Comparison of ENCODE assay signal across 1 cellular context in the genomic region with DNA sequence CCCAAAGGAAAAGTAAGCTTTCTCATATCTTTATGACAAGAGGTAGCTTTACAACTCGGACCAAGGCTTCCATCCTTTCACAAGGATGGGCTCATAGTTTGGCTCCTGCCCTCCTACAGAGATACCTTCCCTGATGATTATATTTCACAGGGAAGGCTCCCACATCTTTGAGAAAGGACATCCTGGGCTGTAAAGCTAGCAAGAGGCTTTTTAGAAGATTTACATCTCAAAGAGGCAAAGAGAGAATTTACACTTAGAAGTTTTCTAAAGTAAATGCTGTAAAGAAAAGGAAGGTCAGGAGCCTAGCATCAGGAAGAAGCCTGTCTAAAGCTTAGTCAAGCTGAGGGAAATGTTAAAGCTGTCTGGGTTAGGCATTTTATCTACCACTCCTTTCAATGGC.
TF ChIP-seq lines count a peak whose summit lies in the region.

No MANE protein-coding gene starts in this region.

TF ChIP-seq in WTC11, 78 proteins besides CTCF, POLR2A, EP300 and RAD21 (continued from another document):
- no peak for TF ChIP-seq GRHL2 (CRISPR knock-in tag; IDR thresholded peaks at IDR 0.05; ENCODE audit: insufficient replicate concordance, severe bottlenecking)
- TF ChIP-seq MYBL2 (CRISPR knock-in tag; IDR thresholded peaks at IDR 0.05): no peak
- TF ChIP-seq, protein P1, sequence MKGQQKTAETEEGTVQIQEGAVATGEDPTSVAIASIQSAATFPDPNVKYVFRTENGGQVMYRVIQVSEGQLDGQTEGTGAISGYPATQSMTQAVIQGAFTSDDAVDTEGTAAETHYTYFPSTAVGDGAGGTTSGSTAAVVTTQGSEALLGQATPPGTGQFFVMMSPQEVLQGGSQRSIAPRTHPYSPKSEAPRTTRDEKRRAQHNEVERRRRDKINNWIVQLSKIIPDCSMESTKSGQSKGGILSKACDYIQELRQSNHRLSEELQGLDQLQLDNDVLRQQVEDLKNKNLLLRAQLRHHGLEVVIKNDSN (CRISPR knock-in tag; IDR thresholded peaks at IDR 0.05): no peak
